ENCODE assay signal across 8 cellular contexts in genomic region chr1:2232255-2232915, GRCh38. TPM values are rescaled to one million over a fixed set of nuclear protein-coding genes. Genes with fewer than 3 reads are reported as not detected.
DNase-seq lines count a peak whose midpoint lies in the region; ATAC-seq, FAIRE-seq and TF ChIP-seq lines count a peak whose summit lies in the region.

No MANE protein-coding gene starts in this region.

- 62 to 67% methylated on average over 17 of the region's 17 CpGs for WGBS in pancreas, 2 donors

- H3K27me3 ChIP-seq in fibroblast of lung (ENCODE audit: control insufficient read depth, insufficient read depth, low read length) (no peaks in the 10 kb centered on the region), pancreas (no peaks in the 10 kb centered on the region)

- peak overlapping the region; percentile 99 for H3K4me2 ChIP-seq in fibroblast of lung (ENCODE audit: extremely low read depth, insufficient read depth, low read length)

- DNase-seq in fibroblast of lung (ENCODE audit: low read depth in 2 of 2) (no peak), pancreas (peak in 3 of 6 donors; percentile 41 to 66 (median 62)), SIG-M5 treated with dmso at 0.1 percent for 504 hours (lab: John Stamatoyannopoulos, UW; ENCODE audit: unreplicated experiment) (no peak), A172 (ENCODE audit: low spot score) (no peak), HTR-8/SVneo (ENCODE audit: insufficient read length, low spot score) (no peak)

- H3K79me2 ChIP-seq in fibroblast of lung (ENCODE audit: control insufficient read depth, insufficient read depth, low read length): peaks cover 85% of the 10 kb centered on the region

- ATAC-seq in pancreas (no peak), GM19452 (IDR thresholded peaks at IDR 0.05; ENCODE audit: unreplicated experiment) (no peak)

- H2AFZ ChIP-seq in fibroblast of lung (ENCODE audit: low read length): no peak overlapping the region

- H3K36me3 ChIP-seq in fibroblast of lung (ENCODE audit: control insufficient read depth, insufficient read depth, low read length) (peaks cover 11% of the 10 kb centered on the region), pancreas (no peaks in the 10 kb centered on the region)

- peaks cover 25% of the 10 kb centered on the region for H3K4me1 ChIP-seq in fibroblast of lung (ENCODE audit: control insufficient read depth, extremely low read depth, insufficient read depth, low read length)
- H3K4me1 ChIP-seq in pancreas: peaks cover 15 to 46% (median 27%) of the 10 kb centered on the region in 3 donors

- H3K9me3 ChIP-seq in fibroblast of lung (ENCODE audit: control insufficient read depth, insufficient read depth, low read depth, low read length) (no peaks in the 10 kb centered on the region), pancreas (no peaks in the 10 kb centered on the region)

- intact Hi-C loops in pancreas (cut with DNase I): loop anchor here in 1 of 3 donors (10.0 kb wide), 1 partner anchor 72 kb away; no protein-coding TSS in a partner anchor

- no peak for FAIRE-seq in pancreas (lab: Jason Lieb, UNC)
- FAIRE-seq in HTR-8/SVneo (lab: Jason Lieb, UNC): no peak

- peak overlapping the region; percentile 69 to 90 (median 79) for H3K4me3 ChIP-seq in fibroblast of lung (replicated peaks in 1 of 4; ENCODE audit: control extremely low read depth in 1 of 4, insufficient read depth in 1 of 4, low read depth in 3 of 4, low read length in 4 of 4)
- peak overlapping the region in 2 of 4 donors; percentile 46 to 64 for H3K4me3 ChIP-seq in pancreas

- H4K20me1 ChIP-seq in fibroblast of lung (ENCODE audit: control insufficient read depth, extremely low read depth, insufficient read depth, low read length): peaks cover 4% of the 10 kb centered on the region

- TF ChIP-seq CTCF in C4-2B (conservative IDR thresholded peaks at IDR 0.05): no peak
- no peak for TF ChIP-seq CTCF in VCaP (conservative IDR thresholded peaks at IDR 0.05)
- TF ChIP-seq CTCF in fibroblast of lung (conservative IDR thresholded peaks at IDR 0.05 in 1 of 2, IDR thresholded peaks at IDR 0.05 in 1 of 2; ENCODE audit: low read depth in 1 of 2, low read length in 2 of 2): no peak
- TF ChIP-seq CTCF in pancreas (IDR thresholded peaks at IDR 0.05): no peak

- peak overlapping the region; percentile 58 for H3K9ac ChIP-seq in fibroblast of lung (ENCODE audit: insufficient read depth, low read length)

- H3K27ac ChIP-seq in C4-2B (peak overlapping the region; percentile 92), VCaP (peak overlapping the region; percentile 93), fibroblast of lung (ENCODE audit: insufficient read depth, low read length) (peak overlapping the region; percentile 86), pancreas (peak overlapping the region in 3 of 4 donors; percentile 24 to 63 (median 55))

RNA-seq across cellular contexts. Expression of gene SKI, which starts 4.3 kb away (rescaled TPM):
- total RNA-seq in fibroblast of lung (18.0 and 21.8 TPM in 2 replicates), pancreas (10 to 100 TPM; 11.0 to 27.9 (median 16.2) TPM)
- polyA plus RNA-seq in fibroblast of lung (11.6 and 18.3 TPM in 2 replicates), pancreas (10 to 100 TPM in 1 of 2 donors, 1 to 10 TPM in 1; 8.6 to 12.1 TPM)
- 30.8 and 38.0 TPM in 2 replicates for polyA plus RNA-seq in fibroblast of lung (2012)
- polyA minus RNA-seq in fibroblast of lung (ENCODE audit: low replicate concordance): 18.0 and 19.2 TPM in 2 replicates
- 4.1 and 14.8 TPM in 2 replicates for total RNA-seq in A172 (2014; rRNA removed; shearing (Covaris generic))

RNA-seq across cellular contexts. Expression of gene FAAP20, which starts 37.8 kb away (rescaled TPM):
- 21.5 and 23.1 TPM in 2 replicates for total RNA-seq in fibroblast of lung
- polyA plus RNA-seq in fibroblast of lung: 8.2 and 9.7 TPM in 2 replicates
- polyA plus RNA-seq in fibroblast of lung (2012): 39.4 and 46.3 TPM in 2 replicates
- 6.5 and 10.0 TPM in 2 replicates for polyA minus RNA-seq in fibroblast of lung (ENCODE audit: low replicate concordance)
- 10 to 100 TPM; 17.2 to 35.9 (median 22.3) TPM for total RNA-seq in pancreas
- 10 to 100 TPM; 56.1 to 75.6 TPM for polyA plus RNA-seq in pancreas
- 18.6 and 34.6 TPM in 2 replicates for total RNA-seq in A172 (2014; rRNA removed; shearing (Covaris generic))
